Comparison of ENCODE assay signal across 19 cellular contexts in genomic region chr11:60927600-60927999, GRCh38. TPM values are rescaled to one million over a fixed set of nuclear protein-coding genes. Genes with fewer than 3 reads are reported as not detected.
"Had no signal": no experiment of that assay in that cellular context is flagged by ENCODE, and none has a peak within 500 bp of the region (broad histone marks: within the 10 kb centered on the region; RNA-seq: fewer than 3 reads in every experiment).

No MANE protein-coding gene starts in this region.

- H3K9me3 ChIP-seq: MG63, Peyer's patch had no signal

- H3K27me3 ChIP-seq: MG63 had no signal

- H3K27ac ChIP-seq: Peyer's patch had no signal

- ATAC-seq: activated T-cell treated with anti-CD3 and anti-CD28 coated beads, Interleukin-2, amount 50 U/mL, for 4 hours; T-helper 17 cell had no signal

- DNase-seq: activated B cell treated with CpG ODN at 0.5 μM for 24 hours; activated CD4-positive, alpha-beta T cell treated with anti-CD3 and anti-CD28 coated beads for 1 hour; activated CD4-positive, alpha-beta T cell treated with anti-CD3 and anti-CD28 coated beads, Interleukin-2, amount 10 ng/mL, durations not matched to agents 24 days and 14 days; activated CD4-positive, alpha-beta T cell treated with anti-CD3 and anti-CD28 coated beads, Interleukin-2, amount 50 U/mL, for 48 hours; activated effector memory CD4-positive, alpha-beta T cell treated with anti-CD3 and anti-CD28 coated beads, Interleukin-2, amount 50 U/mL, for 16 hours; activated naive CD4-positive, alpha-beta T cell treated with anti-CD3 and anti-CD28 coated beads for 36 hours; activated naive CD8-positive, alpha-beta T cell treated with anti-CD3 and anti-CD28 coated beads for 36 hours; activated T-cell treated with anti-CD3 and anti-CD28 coated beads, Interleukin-2, amount 50 U/mL, for 4 hours; MG63; MV-4-11; NCI-H1105 treated with DMSO at 0.1 percent for 48 hours; NCI-H1436 treated with DMSO at 0.1 percent for 48 hours; NCI-H187; NCI-H2081; NCI-H524; SIG-M5; T-helper 17 cell; T-helper 9 cell had no signal

- H3K4me3 ChIP-seq: MG63, Peyer's patch had no signal

- H3K36me3 ChIP-seq: MG63 had no signal

RNA-seq across cellular contexts. Expression of gene TMEM132A, which starts 3.3 kb away (rescaled TPM):
- total RNA-seq: T-helper 17 cell had no signal
